ENCODE assay signal across 17 cellular contexts in genomic region chr10:116044722-116045374, GRCh38.
DNase-seq lines count a peak whose midpoint lies in the region; ATAC-seq and TF ChIP-seq lines count a peak whose summit lies in the region.
"Had no signal": no experiment of that assay in that cellular context is flagged by ENCODE, and none has a peak within 500 bp of the region (broad histone marks: within the 10 kb centered on the region; RNA-seq: fewer than 3 reads in every experiment).

No MANE protein-coding gene starts in this region.

- H3K9ac ChIP-seq in adipocyte (ENCODE audit: low read length), result no peak overlapping the region
- H3K9ac ChIP-seq: parathyroid adenoma had no signal

- peak overlapping the region; percentile 62 for H3K27ac Mint-ChIP-seq in glutamatergic neuron (ENCODE audit: unreplicated experiment)
- H3K27ac Mint-ChIP-seq: activated naive CD8-positive, alpha-beta T cell treated with anti-CD3 and anti-CD28 coated beads, Interleukin-2, amount 10 ng/mL, durations not matched to agents 7 days and 5 days; B cell; mesothelial cell of epicardium had no signal

- peaks cover 13% of the 10 kb centered on the region for H3K9me3 ChIP-seq in adipocyte (ENCODE audit: control insufficient read depth, low read length)
- H3K9me3 ChIP-seq: esophagus squamous epithelium, transverse colon had no signal

- no peak for TF ChIP-seq POLR2A in GM18505 (IDR thresholded peaks at IDR 0.05; ENCODE audit: borderline replicate concordance, extremely low read depth, insufficient read depth, insufficient read length)

- H3K36me3 ChIP-seq in adipocyte (ENCODE audit: control insufficient read depth, insufficient read depth, low read length, severe bottlenecking), result no peaks in the 10 kb centered on the region
- H3K36me3 ChIP-seq: esophagus squamous epithelium, transverse colon had no signal

- H3K4me1 Mint-ChIP-seq in glutamatergic neuron (ENCODE audit: low read depth, unreplicated experiment), result peaks cover 49% of the 10 kb centered on the region
- H3K4me1 Mint-ChIP-seq: activated naive CD8-positive, alpha-beta T cell treated with anti-CD3 and anti-CD28 coated beads, Interleukin-2, amount 10 ng/mL, durations not matched to agents 7 days and 5 days; B cell had no signal

- no peak for ATAC-seq in GM18505 (IDR thresholded peaks at IDR 0.05; ENCODE audit: unreplicated experiment)
- no peak for ATAC-seq in GM18498 (IDR thresholded peaks at IDR 0.05; ENCODE audit: unreplicated experiment)

- DNase-seq in EH (ENCODE audit: low read depth) (peak; percentile 67), adipocyte (ENCODE audit: low read depth) (peak; percentile 71), glutamatergic neuron (no peak), retinal pigment epithelial cell (ENCODE audit: low read depth) (peak; percentile 42), NCI-H69 (lab: John Stamatoyannopoulos, UW) (no peak)
- DNase-seq in activated CD4-positive, alpha-beta T cell treated with anti-CD3 and anti-CD28 coated beads for 4 hours, result no peak
- DNase-seq: activated naive CD8-positive, alpha-beta T cell treated with anti-CD3 and anti-CD28 coated beads, Interleukin-2, amount 10 ng/mL, durations not matched to agents 7 days and 5 days; DMS79; esophagus squamous epithelium; NCI-H1048; T-helper 1 cell; transverse colon had no signal

- peaks cover 17% of the 10 kb centered on the region for H3K4me1 ChIP-seq in adipocyte (ENCODE audit: control insufficient read depth, insufficient read depth, low read length)
- H3K4me1 ChIP-seq: parathyroid adenoma, transverse colon had no signal

- H3K4me3 Mint-ChIP-seq in glutamatergic neuron (ENCODE audit: unreplicated experiment), result peak overlapping the region; percentile 48
- H3K4me3 Mint-ChIP-seq: activated naive CD8-positive, alpha-beta T cell treated with anti-CD3 and anti-CD28 coated beads, Interleukin-2, amount 10 ng/mL, durations not matched to agents 7 days and 5 days; B cell; mesothelial cell of epicardium had no signal

- peaks cover 9% of the 10 kb centered on the region for H3K9me3 Mint-ChIP-seq in glutamatergic neuron (ENCODE audit: unreplicated experiment)
- H3K9me3 Mint-ChIP-seq: activated naive CD8-positive, alpha-beta T cell treated with anti-CD3 and anti-CD28 coated beads, Interleukin-2, amount 10 ng/mL, durations not matched to agents 7 days and 5 days had no signal

- peaks cover 3% of the 10 kb centered on the region for H3K27me3 Mint-ChIP-seq in glutamatergic neuron (ENCODE audit: unreplicated experiment)
- H3K27me3 Mint-ChIP-seq: activated naive CD8-positive, alpha-beta T cell treated with anti-CD3 and anti-CD28 coated beads, Interleukin-2, amount 10 ng/mL, durations not matched to agents 7 days and 5 days; B cell had no signal

- H3K27me3 ChIP-seq in adipocyte (replicated peaks; ENCODE audit: control insufficient read depth, insufficient read depth, low read length), result peaks cover 15% of the 10 kb centered on the region
- H3K27me3 ChIP-seq: esophagus squamous epithelium, transverse colon had no signal

- TF ChIP-seq CTCF in glutamatergic neuron (IDR thresholded peaks at IDR 0.05; ENCODE audit: partially characterized antibody, unreplicated experiment) (no peak), retinal pigment epithelial cell (conservative IDR thresholded peaks at IDR 0.05; ENCODE audit: low read depth, low read length) (no peak)

- H3K4me3 ChIP-seq in adipocyte (ENCODE audit: low read length), result peak overlapping the region; percentile 55
- no peak overlapping the region for H3K4me3 ChIP-seq in retinal pigment epithelial cell (ENCODE audit: low read length)
- H3K4me3 ChIP-seq: esophagus squamous epithelium, transverse colon had no signal

- H3K36me3 Mint-ChIP-seq in glutamatergic neuron (ENCODE audit: unreplicated experiment), result no peaks in the 10 kb centered on the region
- H3K36me3 Mint-ChIP-seq: activated naive CD8-positive, alpha-beta T cell treated with anti-CD3 and anti-CD28 coated beads, Interleukin-2, amount 10 ng/mL, durations not matched to agents 7 days and 5 days; mesothelial cell of epicardium had no signal

Comparison
In these comparisons a context has a peak if more than half of its experiments do, and no peak if none do; other contexts are left out.
1. DNase-seq: peak in EH (single experiment), adipocyte (single experiment) and retinal pigment epithelial cell (single experiment); none in glutamatergic neuron (single experiment), activated CD4-positive, alpha-beta T cell treated with anti-CD3 and anti-CD28 coated beads for 4 hours (0 of 2) and NCI-H69 (single experiment).